Comparison of ENCODE assay signal across 1 cellular context in the genomic region with DNA sequence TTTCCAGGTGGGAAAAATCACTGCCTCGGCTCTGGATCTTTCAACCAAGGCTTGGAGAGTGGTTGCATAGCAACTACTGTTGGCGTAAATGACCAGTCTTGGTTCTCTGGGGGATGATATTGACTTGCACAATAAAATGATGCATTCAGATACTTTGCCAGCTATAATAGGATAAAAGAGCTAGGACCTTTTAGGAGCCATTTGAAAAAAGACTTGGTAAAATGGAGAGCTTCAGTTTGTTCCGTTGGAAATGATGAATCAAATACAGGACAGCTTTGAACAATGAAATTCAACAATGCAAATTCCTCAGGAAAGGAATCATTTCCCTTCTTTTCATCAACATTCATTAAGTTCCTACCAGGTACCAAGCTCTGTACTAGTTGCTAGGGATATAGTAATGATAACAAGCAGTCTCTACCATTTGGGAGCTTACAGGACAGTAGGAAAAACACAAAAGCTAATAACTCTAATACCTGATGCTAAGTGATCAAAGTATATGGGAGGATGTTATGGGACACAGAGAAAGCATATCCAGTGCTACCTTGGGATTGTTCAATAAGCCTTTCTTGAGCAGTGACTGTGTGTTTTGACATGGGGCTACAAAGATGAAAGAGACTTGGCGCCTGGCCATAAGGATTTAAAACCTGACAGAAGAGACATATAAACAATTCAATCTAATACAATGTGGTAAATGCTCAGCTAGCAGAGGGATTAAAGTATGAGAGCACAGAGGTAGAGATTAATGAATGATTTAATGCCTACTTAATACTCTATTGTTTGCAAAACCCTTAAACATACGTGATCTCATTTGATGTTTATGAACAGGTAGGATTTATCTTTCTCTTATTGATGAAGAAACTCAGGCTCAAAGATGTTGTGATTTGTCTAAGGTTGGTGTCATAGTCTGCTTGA.
TF ChIP-seq lines count a peak whose summit lies in the region.

No MANE protein-coding gene starts in this region.

TF ChIP-seq in HepG2, 621 proteins besides CTCF, POLR2A, EP300 and RAD21:
- no peak for TF ChIP-seq ZNF605 (CRISPR knock-in tag; IDR thresholded peaks at IDR 0.05)
- no peak for TF ChIP-seq ADNP (CRISPR knock-in tag; IDR thresholded peaks at IDR 0.05)
- TF ChIP-seq HNRNPH1 (optimal IDR thresholded peaks at IDR 0.05; ENCODE audit: low read depth, low read length): no peak
- TF ChIP-seq ONECUT2 (CRISPR knock-in tag; IDR thresholded peaks at IDR 0.05): no peak
- TF ChIP-seq ZNF891 (CRISPR knock-in tag; IDR thresholded peaks at IDR 0.05): no peak
- TF ChIP-seq MXD4 (CRISPR knock-in tag; IDR thresholded peaks at IDR 0.05): no peak
- TF ChIP-seq CHCHD3 (CRISPR knock-in tag; IDR thresholded peaks at IDR 0.05): no peak
- no peak for TF ChIP-seq ZNF543 (CRISPR knock-in tag; IDR thresholded peaks at IDR 0.05)
- no peak for TF ChIP-seq ZKSCAN1 (IDR thresholded peaks at IDR 0.05; ENCODE audit: low read length)
- no peak for TF ChIP-seq KAT8 (CRISPR knock-in tag; IDR thresholded peaks at IDR 0.05)
- TF ChIP-seq ZNF570 (CRISPR knock-in tag; IDR thresholded peaks at IDR 0.05; ENCODE audit: borderline replicate concordance): no peak
- no peak for TF ChIP-seq NFYB (CRISPR knock-in tag; IDR thresholded peaks at IDR 0.05)
- TF ChIP-seq BRD4 (CRISPR knock-in tag; IDR thresholded peaks at IDR 0.05): no peak
TF ChIP-seq in HepG2: peak in this region for 0.
